1 cellular context compared by ENCODE assay signal in genomic region chr5:41747708-41748107, GRCh38.
TF ChIP-seq lines count a peak whose summit lies in the region.

No MANE protein-coding gene starts in this region.

TF ChIP-seq in SK-N-SH, 30 proteins besides CTCF, POLR2A, EP300 and RAD21 (continued from another document):
- TF ChIP-seq ZBTB33 (IDR thresholded peaks at IDR 0.05; ENCODE audit: borderline replicate concordance, low read depth) = no peak
